ENCODE assay signal across 18 cellular contexts in genomic region chr17:74870512-74870911, GRCh38. TPM values are rescaled to one million over a fixed set of nuclear protein-coding genes. Genes with fewer than 3 reads are reported as not detected.
DNase-seq lines count a peak whose midpoint lies in the region; ATAC-seq and TF ChIP-seq lines count a peak whose summit lies in the region.
"Had no signal": no experiment of that assay in that cellular context is flagged by ENCODE, and none has a peak within 500 bp of the region (broad histone marks: within the 10 kb centered on the region; RNA-seq: fewer than 3 reads in every experiment).

No MANE protein-coding gene starts in this region.

- H2AK5ac ChIP-seq in IMR-90 (ENCODE audit: low read depth, low read length): no peak overlapping the region

- TF ChIP-seq CTCF in IMR-90 (conservative IDR thresholded peaks at IDR 0.05; ENCODE audit: low read depth, low read length): no peak
- no peak for TF ChIP-seq CTCF in choroid plexus epithelial cell (conservative IDR thresholded peaks at IDR 0.05; ENCODE audit: low read depth, low read length)
- no peak for TF ChIP-seq CTCF in nephron (IDR thresholded peaks at IDR 0.05; ENCODE audit: unreplicated experiment in 3 of 3)

- no peaks in the 10 kb centered on the region for H3K9me3 Mint-ChIP-seq in nephron

- H2BK15ac ChIP-seq in IMR-90 (ENCODE audit: low read depth, low read length): no peak overlapping the region

- H3K23ac ChIP-seq in IMR-90 (ENCODE audit: low read depth, low read length): no peak overlapping the region

- H4K5ac ChIP-seq in IMR-90 (ENCODE audit: low read depth, low read length): no peak overlapping the region

- no peaks in the 10 kb centered on the region for H3K36me3 Mint-ChIP-seq in nephron (ENCODE audit: low read depth)
- H3K36me3 Mint-ChIP-seq: activated naive CD8-positive, alpha-beta T cell had no signal

- POLR2A ChIA-PET in IMR-90 (lab: Charles Lee; ENCODE audit: unreplicated experiment): interaction anchor here (0.6 kb wide), 1 partner anchor 9 kb away, joined by 3 read pairs; no protein-coding TSS in a partner anchor

- CTCF ChIA-PET in IMR-90 (lab: Yijun Ruan, JAX): no interaction called here

- H2AK9ac ChIP-seq in IMR-90 (replicated peaks; ENCODE audit: low read depth, low read length, poor library complexity): no peak overlapping the region

- H3K56ac ChIP-seq in IMR-90 (ENCODE audit: extremely low read depth, insufficient read depth, low read length): no peak overlapping the region

- in situ Hi-C loops in IMR-90 (cut with MboI; ENCODE audit: low sequenced_read_pairs): loop anchor here (25.0 kb wide), 1 partner anchor 658 kb away; the partner anchor contains the start of genes RPL38 and TTYH2

- dilution Hi-C loops in IMR-90 (cut with HindIII; ENCODE audit: low sequenced_read_pairs, unreplicated experiment): no loop called here

- peak; percentile 56 for DNase-seq in AG20443 (ENCODE audit: low spot score)
- DNase-seq in IMR-90: peak; percentile 70
- peak; percentile 72 for DNase-seq in choroid plexus epithelial cell (ENCODE audit: low read depth)
- DNase-seq in GOT3 (lab: John Stamatoyannopoulos, UW): no peak
- DNase-seq: KG1, NCI-H1694, SHP77 had no signal

- no TSS peak for BruUV-seq in IMR-90 (replicated peaks; lab: Mats Ljungman, UMichigan)

- H3K79me1 ChIP-seq in IMR-90 (ENCODE audit: low read depth in 1 of 2, low read length in 2 of 2): peaks cover 17 to 35% of the 10 kb centered on the region in 2 experiments; a peak in 3 of 4 replicates

- H3K9me1 ChIP-seq in IMR-90 (ENCODE audit: insufficient read depth, low read length): peaks cover 16% of the 10 kb centered on the region

- ATAC-seq in IMR-90 (ENCODE audit: low read depth) (no peak), HG03342 (IDR thresholded peaks at IDR 0.05; ENCODE audit: unreplicated experiment) (no peak), HG03097 (IDR thresholded peaks at IDR 0.05; ENCODE audit: low FRiP score, unreplicated experiment) (no peak), GM21723 (IDR thresholded peaks at IDR 0.05; ENCODE audit: unreplicated experiment) (no peak)
- ATAC-seq: foreskin keratinocyte, psoas muscle had no signal

- no peak overlapping the region for H4K8ac ChIP-seq in IMR-90 (ENCODE audit: low read depth in 2 of 2, low read length in 2 of 2)

- H3K27ac Mint-ChIP-seq in nephron: peak overlapping the region in 2 of 3 experiments; percentile 35 to 76
- H3K27ac Mint-ChIP-seq: activated naive CD8-positive, alpha-beta T cell had no signal

- no peak overlapping the region for H2BK120ac ChIP-seq in IMR-90 (ENCODE audit: low read depth, low read length)

- peaks cover 2% of the 10 kb centered on the region; the same call in 1 of the 2 replicates for H3K36me3 ChIP-seq in IMR-90 (ENCODE audit: control insufficient read depth, insufficient read depth, low read length)
- H3K36me3 ChIP-seq: BLaER1 treated with 17β-estradiol and CSF1 and Interleukin-3, amounts not matched to agents 10 nM and 100 nM had no signal

- peaks cover 11% of the 10 kb centered on the region for H3K4me1 ChIP-seq in IMR-90 (ENCODE audit: control insufficient read depth, insufficient read depth, low read length)

- WGBS in IMR-90 (ENCODE audit: extremely low coverage in 2 of 2, insufficient read length in 1 of 2), 2 experiments: no CpG with 5 or more reads among the region's 3 CpGs

- no peak for TF ChIP-seq POLR2A in IMR-90 (IDR thresholded peaks at IDR 0.05; ENCODE audit: low read depth, low read length)

- H3K9ac ChIP-seq in IMR-90 (ENCODE audit: low read depth, low read length): no peak overlapping the region
- H3K9ac ChIP-seq: BLaER1 treated with 17β-estradiol and CSF1 and Interleukin-3, amounts not matched to agents 10 nM and 100 nM had no signal

- no peak for TF ChIP-seq RAD21 in IMR-90 (IDR thresholded peaks at IDR 0.05; ENCODE audit: low read length)

- intact Hi-C loops in IMR-90 (cut with micrococcal nuclease): no loop called here

- H3K4me3 Mint-ChIP-seq in nephron: peak overlapping the region in 2 of 3 experiments; percentile 32 to 65

- no peak overlapping the region for H2BK5ac ChIP-seq in IMR-90 (ENCODE audit: low read depth, low read length, poor library complexity, severe bottlenecking)

- H3K27me3 ChIP-seq in IMR-90 (ENCODE audit: control insufficient read depth, insufficient read depth, low read length): no peaks in the 10 kb centered on the region
- H3K27me3 ChIP-seq: BLaER1 treated with 17β-estradiol and CSF1 and Interleukin-3, amounts not matched to agents 10 nM and 100 nM; foreskin keratinocyte; vagina had no signal

- H4K20me1 ChIP-seq in IMR-90 (ENCODE audit: insufficient read depth, low read length): 0 out of 2 replicates have a peak, but pooled peaks cover 3% of the 10 kb centered on the region

- H3K27me3 Mint-ChIP-seq in nephron (ENCODE audit: low read depth): no peaks in the 10 kb centered on the region
- H3K27me3 Mint-ChIP-seq: activated naive CD8-positive, alpha-beta T cell had no signal

- H3K4me2 ChIP-seq in IMR-90 (ENCODE audit: low read depth, low read length): no peak overlapping the region

- no peaks in the 10 kb centered on the region for H3K9me3 ChIP-seq in IMR-90 (ENCODE audit: control insufficient read depth, insufficient read depth, low read length)
- H3K9me3 ChIP-seq: BLaER1 treated with 17β-estradiol and CSF1 and Interleukin-3, amounts not matched to agents 10 nM and 100 nM; psoas muscle; vagina had no signal

- no peak overlapping the region for H4K91ac ChIP-seq in IMR-90 (ENCODE audit: insufficient read depth, low read depth, low read length)

- no peak overlapping the region for H3K14ac ChIP-seq in IMR-90 (replicated peaks; ENCODE audit: low read depth, low read length)

- no peak overlapping the region for H3K4ac ChIP-seq in IMR-90 (ENCODE audit: low read depth, low read length)

- no peak overlapping the region for H2BK20ac ChIP-seq in IMR-90 (ENCODE audit: low read depth, low read length)

- no peak overlapping the region for H3K18ac ChIP-seq in IMR-90 (ENCODE audit: low read depth, low read length)

- no peak overlapping the region for H3K27ac ChIP-seq in IMR-90 (ENCODE audit: insufficient read depth, low read length)
- H3K27ac ChIP-seq: BLaER1 treated with 17β-estradiol and CSF1 and Interleukin-3, amounts not matched to agents 10 nM and 100 nM; coronary artery; foreskin keratinocyte; psoas muscle; vagina had no signal

- no peak overlapping the region for H2AFZ ChIP-seq in IMR-90 (replicated peaks; ENCODE audit: low read length, poor library complexity)

- H3K4me3 ChIP-seq in IMR-90 (ENCODE audit: insufficient read depth, low read depth, low read length) (no peak overlapping the region), choroid plexus epithelial cell (ENCODE audit: low read depth, low read length) (no peak overlapping the region)
- H3K4me3 ChIP-seq: BLaER1 treated with 17β-estradiol and CSF1 and Interleukin-3, amounts not matched to agents 10 nM and 100 nM; coronary artery; psoas muscle; vagina had no signal

- peaks cover 21% of the 10 kb centered on the region for H3K4me1 Mint-ChIP-seq in nephron

TF ChIP-seq in IMR-90, 13 proteins besides CTCF, POLR2A, EP300 and RAD21:
- TF ChIP-seq NFE2L2 (IDR thresholded peaks at IDR 0.05; ENCODE audit: low read depth, low read length) (no peak), MAZ (IDR thresholded peaks at IDR 0.05; ENCODE audit: borderline replicate concordance, low read depth, low read length) (0 out of 2 replicates have a peak, but pooled peaks have one; percentile 38), MXI1 (IDR thresholded peaks at IDR 0.05; ENCODE audit: borderline replicate concordance, low read depth, low read length) (peak; percentile 41; the same call in 1 of the 2 replicates)

RNA-seq across cellular contexts. Expression of gene FDXR, which starts 2.3 kb away (rescaled TPM):
- 12.2 and 12.4 TPM in 2 replicates for total RNA-seq in IMR-90 (2012; rRNA removed)
- 18.6 and 21.9 TPM in 2 replicates for polyA plus RNA-seq in IMR-90 (2012; rRNA removed)
- polyA plus RNA-seq in IMR-90 (2012; cell fraction: cytosol; rRNA removed): 28.4 and 36.3 TPM in 2 replicates
- polyA plus RNA-seq in IMR-90 (2012; cell fraction: nucleus; rRNA removed; ENCODE audit: low replicate concordance): 35.0 and 82.3 TPM in 2 replicates

RNA-seq across cellular contexts. Expression of gene GRIN2C, which starts 10.8 kb away (rescaled TPM):
- not detected in 2 replicates for total RNA-seq in IMR-90 (2012; rRNA removed)
- 0.22 TPM in 1 of 2 replicates, not detected in the other for polyA plus RNA-seq in IMR-90 (2012; rRNA removed)
- polyA plus RNA-seq in IMR-90 (2012; cell fraction: cytosol; rRNA removed): not detected in 2 replicates
- polyA plus RNA-seq in IMR-90 (2012; cell fraction: nucleus; rRNA removed; ENCODE audit: low replicate concordance): 0.16 and 0.69 TPM in 2 replicates
- total RNA-seq: foreskin keratinocyte, mononuclear cell, vagina had no signal
- polyA plus RNA-seq: foreskin keratinocyte had no signal

RNA-seq across cellular contexts. Expression of gene FADS6, which starts 22.9 kb away (rescaled TPM):
- not detected in 2 replicates for total RNA-seq in IMR-90 (2012; rRNA removed)
- not detected in 2 replicates for polyA plus RNA-seq in IMR-90 (2012; rRNA removed)
- polyA plus RNA-seq in IMR-90 (2012; cell fraction: cytosol; rRNA removed): not detected in 2 replicates
- not detected in 2 replicates for polyA plus RNA-seq in IMR-90 (2012; cell fraction: nucleus; rRNA removed; ENCODE audit: low replicate concordance)
- total RNA-seq: foreskin keratinocyte, mononuclear cell, psoas muscle had no signal
- polyA plus RNA-seq: foreskin keratinocyte had no signal

RNA-seq across cellular contexts. Expression of gene USH1G, which starts 52.5 kb away (rescaled TPM):
- total RNA-seq in IMR-90 (2012; rRNA removed): not detected in 2 replicates
- not detected in 2 replicates for polyA plus RNA-seq in IMR-90 (2012; rRNA removed)
- 0.01 TPM in 1 of 2 replicates, not detected in the other for polyA plus RNA-seq in IMR-90 (2012; cell fraction: cytosol; rRNA removed)
- polyA plus RNA-seq in IMR-90 (2012; cell fraction: nucleus; rRNA removed; ENCODE audit: low replicate concordance): not detected in 2 replicates
- total RNA-seq: mononuclear cell, psoas muscle had no signal
- polyA plus RNA-seq: psoas muscle had no signal

RNA-seq across cellular contexts. Expression of gene OTOP2, which starts 53.6 kb away (rescaled TPM):
- not detected in 2 replicates for total RNA-seq in IMR-90 (2012; rRNA removed)
- not detected in 2 replicates for polyA plus RNA-seq in IMR-90 (2012; rRNA removed)
- polyA plus RNA-seq in IMR-90 (2012; cell fraction: cytosol; rRNA removed): not detected in 2 replicates
- not detected in 2 replicates for polyA plus RNA-seq in IMR-90 (2012; cell fraction: nucleus; rRNA removed; ENCODE audit: low replicate concordance)
- total RNA-seq: foreskin keratinocyte, mononuclear cell, psoas muscle, vagina had no signal
- polyA plus RNA-seq: foreskin keratinocyte, psoas muscle had no signal
